Comparison of ENCODE assay signal across 1 cellular context in genomic region chr3:39406368-39407258, GRCh38.
TF ChIP-seq lines count a peak whose summit lies in the region.

Gene RPSA, plus strand, starts transcription at chr3:39406720. Its CDS starts 934 bp downstream, at chr3:39407654.

TF ChIP-seq in K562, 482 proteins besides CTCF, POLR2A, EP300 and RAD21 (continued from another document and continues in another):
- TF ChIP-seq ZBTB1 (CRISPR knock-in tag; IDR thresholded peaks at IDR 0.05; ENCODE audit: borderline replicate concordance, low read depth) = peak; percentile 80; the same call in 1 of the 2 replicates
- peak; percentile 94 for TF ChIP-seq ZBTB9 (CRISPR knock-in tag; IDR thresholded peaks at IDR 0.05)
- no peak for TF ChIP-seq IRF9 (tag; IDR thresholded peaks at IDR 0.05)
- TF ChIP-seq ZNF408 (CRISPR knock-in tag; IDR thresholded peaks at IDR 0.05; ENCODE audit: low read depth) = no peak
- peak; percentile 86 for TF ChIP-seq KAT2B (IDR thresholded peaks at IDR 0.05; ENCODE audit: low read depth, low read length)
- peak; percentile 61 for TF ChIP-seq ZSCAN29 (IDR thresholded peaks at IDR 0.05)
- TF ChIP-seq CEBPZ (IDR thresholded peaks at IDR 0.05; ENCODE audit: borderline replicate concordance, low read depth, low read length) = no peak
- TF ChIP-seq TEAD1 (CRISPR knock-in tag; IDR thresholded peaks at IDR 0.05) = peak; percentile 76 to 91
- TF ChIP-seq CREB3 (tag; conservative IDR thresholded peaks at IDR 0.05; ENCODE audit: low read depth) = 0 out of 2 replicates have a peak, but pooled peaks have one; percentile 76
- TF ChIP-seq ZNF592 (IDR thresholded peaks at IDR 0.05) = peak; percentile 91
- 0 out of 2 replicates have a peak, but pooled peaks have one; percentile 17 for TF ChIP-seq ZNF717 (CRISPR knock-in tag; IDR thresholded peaks at IDR 0.05)
- TF ChIP-seq ZNF785 (CRISPR knock-in tag; IDR thresholded peaks at IDR 0.05) = no peak
- TF ChIP-seq MECOM (CRISPR knock-in tag; IDR thresholded peaks at IDR 0.05) = no peak
- TF ChIP-seq BCL6 (CRISPR knock-in tag; IDR thresholded peaks at IDR 0.05) = no peak
- TF ChIP-seq RBM39 (optimal IDR thresholded peaks at IDR 0.05; ENCODE audit: low read depth, low read length) = no peak
- TF ChIP-seq GABPB2 (CRISPR knock-in tag; conservative IDR thresholded peaks at IDR 0.05) = no peak; the same call in 1 of the 2 replicates
- peak in 1 of 2 experiments; percentile 31; a peak in 1 of 4 replicates for TF ChIP-seq ARNT (IDR thresholded peaks at IDR 0.05)
- peak; percentile 73 for TF ChIP-seq CHAMP1 (IDR thresholded peaks at IDR 0.05)
- no peak for TF ChIP-seq SMARCC2 (IDR thresholded peaks at IDR 0.05; ENCODE audit: low read depth)
- peak; percentile 73; the same call in 1 of the 2 replicates for TF ChIP-seq TRIM28 (IDR thresholded peaks at IDR 0.05)
- no peak for TF ChIP-seq XRCC3 (IDR thresholded peaks at IDR 0.05)
- peak; percentile 85; the same call in 1 of the 2 replicates for TF ChIP-seq ERF (CRISPR knock-in tag; IDR thresholded peaks at IDR 0.05)
- 0 out of 2 replicates have a peak, but pooled peaks have one; percentile 59 for TF ChIP-seq TAF15 (IDR thresholded peaks at IDR 0.05; ENCODE audit: low read depth, low read length)
- TF ChIP-seq MXD1 (CRISPR knock-in tag; IDR thresholded peaks at IDR 0.05; ENCODE audit: borderline replicate concordance, poor library complexity, severe bottlenecking) = peak; percentile 99
- no peak for TF ChIP-seq DDX20 (tag; IDR thresholded peaks at IDR 0.05; ENCODE audit: low read depth)
- TF ChIP-seq AFF4 (CRISPR knock-in tag; IDR thresholded peaks at IDR 0.05) = peak; percentile 95; the same call in 1 of the 2 replicates
- peak in 1 of 2 experiments; percentile 36; a peak in 1 of 4 replicates for TF ChIP-seq TBL1XR1 (IDR thresholded peaks at IDR 0.05; ENCODE audit: low read length in 2 of 2)
- peak; percentile 91 for TF ChIP-seq CREB3L1 (IDR thresholded peaks at IDR 0.05; ENCODE audit: borderline replicate concordance, low read depth)
- no peak; the same call in 1 of the 2 replicates for TF ChIP-seq HMG20B (CRISPR knock-in tag; IDR thresholded peaks at IDR 0.05)
- peak; percentile 89; the same call in 1 of the 2 replicates for TF ChIP-seq GTF2E2 (tag; IDR thresholded peaks at IDR 0.05)
- peak; percentile 98 for TF ChIP-seq L3MBTL2 (IDR thresholded peaks at IDR 0.05)
- no peak for TF ChIP-seq MAFF (IDR thresholded peaks at IDR 0.05; ENCODE audit: low read length)
- TF ChIP-seq TCF7L2 (IDR thresholded peaks at IDR 0.05; ENCODE audit: low read depth, low read length) = no peak
- no peak for TF ChIP-seq ZNF184 (CRISPR knock-in tag; IDR thresholded peaks at IDR 0.05)
- TF ChIP-seq PHF21A (IDR thresholded peaks at IDR 0.05; ENCODE audit: borderline replicate concordance, low read depth) = 0 out of 2 replicates have a peak, but pooled peaks have one; percentile 2
- TF ChIP-seq ZNF146 (CRISPR knock-in tag; IDR thresholded peaks at IDR 0.05; ENCODE audit: unreplicated experiment) = no peak
- TF ChIP-seq TRIM24 (IDR thresholded peaks at IDR 0.05) = peak in 1 of 2 experiments; percentile 50; a peak in 2 of 4 replicates
- TF ChIP-seq ZNF311 (CRISPR knock-in tag; IDR thresholded peaks at IDR 0.05) = 0 out of 2 replicates have a peak, but pooled peaks have one; percentile 48
- TF ChIP-seq ZNF551 (CRISPR knock-in tag; IDR thresholded peaks at IDR 0.05) = no peak
- no peak for TF ChIP-seq JUNB (CRISPR knock-in tag; conservative IDR thresholded peaks at IDR 0.05)
- peak; percentile 56 for TF ChIP-seq FOS (IDR thresholded peaks at IDR 0.05; ENCODE audit: extremely low read depth, insufficient read length)
- TF ChIP-seq ELK3 (CRISPR knock-in tag; IDR thresholded peaks at IDR 0.05) = no peak
